Comparison of ENCODE assay signal across 8 cellular contexts in genomic region chr1:228637529-228637928, GRCh38.
DNase-seq lines count a peak whose midpoint lies in the region; ATAC-seq, FAIRE-seq and TF ChIP-seq lines count a peak whose summit lies in the region.
"Not testable (repeated sequence)": the region's sequence is repeated elsewhere in the genome, so short reads cannot be mapped to it uniquely, and the experiment has no call there.

No MANE protein-coding gene starts in this region.

- not testable (repeated sequence) for H3K9me3 Mint-ChIP-seq in activated naive CD8-positive, alpha-beta T cell treated with anti-CD3 and anti-CD28 coated beads, Interleukin-2, amount 50 U/mL, for 24 hours

- DNase-seq in BE2C: peak; percentile 61
- DNase-seq in H7; esophagus squamous epithelium (lab: John Stamatoyannopoulos, UW): not testable (repeated sequence)
- peak in 1 of 3 donors; percentile 56 for DNase-seq in Peyer's patch
- DNase-seq in activated naive CD8-positive, alpha-beta T cell treated with anti-CD3 and anti-CD28 coated beads, Interleukin-2, amount 50 U/mL, for 24 hours: peak; percentile 10
- DNase-seq in kidney: peak; percentile 57
- DNase-seq in prostate gland (ENCODE audit: low spot score): peak; percentile 10
- DNase-seq in transverse colon: peak; percentile 30

- WGBS in esophagus squamous epithelium, 2 donors: no CpG with 5 or more reads among the region's 39 CpGs
- WGBS in prostate gland: 0% methylated on average over 15 of the region's 39 CpGs
- 24% methylated on average over 12 of the region's 39 CpGs; no CpG with 5 or more reads in 1 of the 2 donors for WGBS in transverse colon (ENCODE audit: low coverage in 1 of 2), 2 donors

- TF ChIP-seq POLR2A in Peyer's patch (IDR thresholded peaks at IDR 0.05); esophagus squamous epithelium (IDR thresholded peaks at IDR 0.05); prostate gland (IDR thresholded peaks at IDR 0.05); transverse colon (IDR thresholded peaks at IDR 0.05): not testable (repeated sequence)

- H3K36me3 ChIP-seq in BE2C; H7 (replicated peaks; ENCODE audit: control insufficient read depth, insufficient read depth, low read length); Peyer's patch; esophagus squamous epithelium; kidney (ENCODE audit: control insufficient read depth in 1 of 2, insufficient read depth in 2 of 2, low read length in 2 of 2); prostate gland; transverse colon: not testable (repeated sequence)

- not testable (repeated sequence) for H3K4me1 ChIP-seq in BE2C; Peyer's patch; esophagus squamous epithelium; kidney (ENCODE audit: control insufficient read depth in 1 of 2, insufficient read depth in 1 of 2, low read depth in 1 of 2, low read length in 2 of 2); prostate gland (replicated peaks); transverse colon

- H3K9me3 ChIP-seq in BE2C; Peyer's patch; esophagus squamous epithelium; kidney (ENCODE audit: control insufficient read depth in 1 of 2, low read length in 2 of 2); prostate gland; transverse colon: not testable (repeated sequence)

- not testable (repeated sequence) for H3K27ac Mint-ChIP-seq in activated naive CD8-positive, alpha-beta T cell treated with anti-CD3 and anti-CD28 coated beads, Interleukin-2, amount 50 U/mL, for 24 hours

- not testable (repeated sequence) for H3K27me3 ChIP-seq in BE2C; H7 (ENCODE audit: control insufficient read depth, insufficient read depth, low read length); Peyer's patch; esophagus squamous epithelium; prostate gland (replicated peaks; ENCODE audit: insufficient read depth); transverse colon

- H3K27me3 Mint-ChIP-seq in activated naive CD8-positive, alpha-beta T cell treated with anti-CD3 and anti-CD28 coated beads, Interleukin-2, amount 50 U/mL, for 24 hours: not testable (repeated sequence)

- TF ChIP-seq EP300 in transverse colon (IDR thresholded peaks at IDR 0.05; ENCODE audit: low read depth): not testable (repeated sequence)

- H3K4me3 ChIP-seq in BE2C (ENCODE audit: low read depth, low read length) (peak overlapping the region; percentile 39), H7 (ENCODE audit: insufficient read depth, low read depth, low read length) (peak overlapping the region; percentile 30; the same call in 1 of the 2 replicates), Peyer's patch (peak overlapping the region in 3 of 4 donors; percentile 37 to 48 (median 46)), esophagus squamous epithelium (peak overlapping the region in 3 of 4 donors; percentile 37 to 61 (median 46)), prostate gland (peak overlapping the region in 1 of 2 donors; percentile 30), transverse colon (peak overlapping the region in 2 of 4 donors; percentile 20 to 57)
- not testable (repeated sequence) for H3K4me3 ChIP-seq in kidney (ENCODE audit: low read length in 2 of 2)

- TF ChIP-seq CTCF in BE2C (IDR thresholded peaks at IDR 0.05; ENCODE audit: low read depth, low read length); Peyer's patch (IDR thresholded peaks at IDR 0.05); esophagus squamous epithelium (IDR thresholded peaks at IDR 0.05); kidney (IDR thresholded peaks at IDR 0.05; ENCODE audit: borderline replicate concordance, extremely low read depth, insufficient read depth); prostate gland (IDR thresholded peaks at IDR 0.05); transverse colon (IDR thresholded peaks at IDR 0.05): not testable (repeated sequence)

- H3K4me3 Mint-ChIP-seq in activated naive CD8-positive, alpha-beta T cell treated with anti-CD3 and anti-CD28 coated beads, Interleukin-2, amount 50 U/mL, for 24 hours: not testable (repeated sequence)

- ATAC-seq in activated naive CD8-positive, alpha-beta T cell treated with anti-CD3 and anti-CD28 coated beads, Interleukin-2, amount 50 U/mL, for 24 hours: not testable (repeated sequence)

- intact Hi-C loops in esophagus squamous epithelium (cut with DNase I); kidney (cut with DNase I); prostate gland (cut with DNase I); transverse colon (cut with DNase I; ENCODE audit: low total_unique reads): not testable (repeated sequence)

- not testable (repeated sequence) for H3K36me3 Mint-ChIP-seq in activated naive CD8-positive, alpha-beta T cell treated with anti-CD3 and anti-CD28 coated beads, Interleukin-2, amount 50 U/mL, for 24 hours (ENCODE audit: low read depth)

- H3K27ac ChIP-seq in Peyer's patch; esophagus squamous epithelium; kidney (ENCODE audit: low read depth in 2 of 2, low read length in 2 of 2); prostate gland; transverse colon: not testable (repeated sequence)

- in situ Hi-C loops in transverse colon (cut with MboI; ENCODE audit: low pct_ligation_motif_present in 1 of 4, low pct_unique_long_range_greater_than_20kb in 1 of 4, low sequenced_read_pairs in 3 of 4): not testable (repeated sequence)

- not testable (repeated sequence) for H3K4me1 Mint-ChIP-seq in activated naive CD8-positive, alpha-beta T cell treated with anti-CD3 and anti-CD28 coated beads, Interleukin-2, amount 50 U/mL, for 24 hours

- H3K9ac ChIP-seq in kidney (ENCODE audit: low read length in 2 of 2): not testable (repeated sequence)

- not testable (repeated sequence) for FAIRE-seq in kidney (lab: Jason Lieb, UNC)
